8 cellular contexts compared by ENCODE assay signal in genomic region chr1:20733361-20733975, GRCh38. TPM values are rescaled to one million over a fixed set of nuclear protein-coding genes. Genes with fewer than 3 reads are reported as not detected.
DNase-seq lines count a peak whose midpoint lies in the region; ATAC-seq, FAIRE-seq and TF ChIP-seq lines count a peak whose summit lies in the region.

No MANE protein-coding gene starts in this region.

- H3K9me3 Mint-ChIP-seq in activated T-cell treated with anti-CD3 and anti-CD28 coated beads, Interleukin-2, amount 50 U/mL, for 4 hours: no peaks in the 10 kb centered on the region
- H3K9me3 Mint-ChIP-seq in activated naive CD8-positive, alpha-beta T cell (ENCODE audit: low read depth): no peaks in the 10 kb centered on the region

- peaks cover 52% of the 10 kb centered on the region for H3K4me1 ChIP-seq in HepG2 (ENCODE audit: insufficient read depth, low read length)
- H3K4me1 ChIP-seq in upper lobe of left lung: peaks cover 22 to 28% (median 24%) of the 10 kb centered on the region in 4 donors

- TF ChIP-seq POLR2A in HepG2 (IDR thresholded peaks at IDR 0.05; ENCODE audit: insufficient read depth in 1 of 2, low read depth in 2 of 2, low read length in 2 of 2) (0 out of 4 replicates have a peak, but pooled peaks of 1 of the 2 experiments have one; percentile 2), upper lobe of left lung (IDR thresholded peaks at IDR 0.05) (no peak)

- H3K4me3 ChIP-seq in HepG2 (replicated peaks in 1 of 3; ENCODE audit: insufficient read depth in 1 of 3, low read depth in 2 of 3, low read length in 3 of 3) (peak overlapping the region; percentile 25 to 79 (median 62); a peak in 5 of 6 replicates), upper lobe of left lung (peak overlapping the region in 3 of 4 donors; percentile 55 to 70 (median 67))

- no peak for DNase-seq in activated T-cell treated with anti-CD3 and anti-CD28 coated beads, Interleukin-2, amount 50 U/mL, for 4 hours
- DNase-seq in activated T-cell treated with anti-CD3 and anti-CD28 coated beads, Interleukin-2, amount 50 U/mL, for 48 hours: no peak
- no peak for DNase-seq in HepG2 (ENCODE audit: low spot score)
- no peak for DNase-seq in upper lobe of left lung
- DNase-seq in NCI-H774 (lab: John Stamatoyannopoulos, UW): no peak

- ATAC-seq in activated T-cell treated with anti-CD3 and anti-CD28 coated beads, Interleukin-2, amount 50 U/mL, for 4 hours: no peak
- no peak; the same call in 1 of the 3 replicates for ATAC-seq in HepG2
- ATAC-seq in upper lobe of left lung (ENCODE audit: low FRiP score in 2 of 2): peak; percentile 20 to 22
- ATAC-seq in HG02571 (IDR thresholded peaks at IDR 0.05; ENCODE audit: unreplicated experiment): no peak
- ATAC-seq in HG02610 (IDR thresholded peaks at IDR 0.05; ENCODE audit: unreplicated experiment): no peak

- intact Hi-C loops in HepG2 (cut with micrococcal nuclease; ENCODE audit: unreplicated experiment): loop anchor here (1.0 kb wide), 1 partner anchor 37 kb away; no protein-coding TSS in a partner anchor

- peaks cover 5 to 21% of the 10 kb centered on the region in 2 experiments; a peak in 3 of 5 replicates for H3K27me3 ChIP-seq in HepG2 (ENCODE audit: control insufficient read depth in 1 of 2, insufficient read depth in 2 of 2, low read length in 2 of 2)
- H3K27me3 ChIP-seq in upper lobe of left lung: peaks cover 0 to 26% (median 16%) of the 10 kb centered on the region in 4 donors

- H3K9me3 ChIP-seq in HepG2 (ENCODE audit: low read length): no peaks in the 10 kb centered on the region
- H3K9me3 ChIP-seq in upper lobe of left lung: no peaks in the 10 kb centered on the region

- CTCF ChIA-PET in HepG2 (lab: Yijun Ruan, JAX; ENCODE audit: low intra/inter-chr PET ratio, low total read pairs): interaction anchor here (1.0 kb wide), 1 partner anchor 37 kb away, joined by 4 read pairs; no protein-coding TSS in a partner anchor

- in situ Hi-C loops in HepG2 (cut with HindIII; ENCODE audit: extremely low pct_ligation_motif_present, low pct_unique_long_range_greater_than_20kb): no loop called here

- BruUV-seq in HepG2 (replicated peaks; lab: Mats Ljungman, UMichigan): TSS peak; percentile 97

- POLR2A ChIA-PET in HepG2 (lab: Yijun Ruan, JAX): interaction anchor here (0.9 to 2.3 kb wide), 7 partner anchors 9 to 251 kb away, joined by 3 to 7 read pairs (median 3); partner anchors contain the start of genes DDOST, HP1BP3 and KIF17

- H3K36me3 ChIP-seq in HepG2 (replicated peaks in 1 of 2; ENCODE audit: control insufficient read depth in 1 of 2, insufficient read depth in 2 of 2, low read length in 2 of 2): peaks cover 1 to 8% of the 10 kb centered on the region in 2 experiments; a peak in 2 of 5 replicates
- peaks cover 0 to 15% (median 2%) of the 10 kb centered on the region in 4 donors for H3K36me3 ChIP-seq in upper lobe of left lung

- peak overlapping the region; percentile 61 for H3K9ac ChIP-seq in HepG2 (ENCODE audit: insufficient read depth, low read depth, low read length)

- H3K36me3 Mint-ChIP-seq in activated T-cell treated with anti-CD3 and anti-CD28 coated beads, Interleukin-2, amount 50 U/mL, for 4 hours (ENCODE audit: insufficient read depth): peaks cover 8% of the 10 kb centered on the region
- no peaks in the 10 kb centered on the region for H3K36me3 Mint-ChIP-seq in activated naive CD8-positive, alpha-beta T cell

- TF ChIP-seq CTCF in HepG2 (CRISPR knock-in tag; IDR thresholded peaks at IDR 0.05): no peak
- TF ChIP-seq CTCF in upper lobe of left lung (IDR thresholded peaks at IDR 0.05): no peak

- H3K27me3 Mint-ChIP-seq in activated T-cell treated with anti-CD3 and anti-CD28 coated beads, Interleukin-2, amount 50 U/mL, for 4 hours (ENCODE audit: low read depth): peaks cover 22% of the 10 kb centered on the region
- peaks cover 2% of the 10 kb centered on the region for H3K27me3 Mint-ChIP-seq in activated naive CD8-positive, alpha-beta T cell

- 7% methylated on average over 4 of the region's 7 CpGs for WGBS in HepG2 (ENCODE audit: low lambda C conversion rate)
- WGBS in upper lobe of left lung, 2 donors: 12 to 23% methylated on average over 7 of the region's 7 CpGs

- no peaks in the 10 kb centered on the region for H3K79me2 ChIP-seq in HepG2 (ENCODE audit: insufficient read depth, low read length)

- peak overlapping the region; percentile 83 for H3K4me3 Mint-ChIP-seq in activated T-cell treated with anti-CD3 and anti-CD28 coated beads, Interleukin-2, amount 50 U/mL, for 4 hours
- peak overlapping the region; percentile 89 for H3K4me3 Mint-ChIP-seq in activated naive CD8-positive, alpha-beta T cell

- TF ChIP-seq EP300 in HepG2 (IDR thresholded peaks at IDR 0.05; ENCODE audit: low read depth in 2 of 2, low read length in 2 of 2) (no peak), HepG2 (CRISPR knock-in tag; IDR thresholded peaks at IDR 0.05; ENCODE audit: borderline replicate concordance) (no peak), upper lobe of left lung (IDR thresholded peaks at IDR 0.05) (no peak)

- H4K20me1 ChIP-seq in HepG2 (ENCODE audit: insufficient read depth, low read length): no peaks in the 10 kb centered on the region

- H2AFZ ChIP-seq in HepG2 (ENCODE audit: low read length): no peak overlapping the region

- H3K4me1 Mint-ChIP-seq in activated T-cell treated with anti-CD3 and anti-CD28 coated beads, Interleukin-2, amount 50 U/mL, for 4 hours (ENCODE audit: low read depth): peaks cover 26% of the 10 kb centered on the region
- peaks cover 12% of the 10 kb centered on the region for H3K4me1 Mint-ChIP-seq in activated naive CD8-positive, alpha-beta T cell (ENCODE audit: low read depth)

- no peak for TF ChIP-seq RAD21 in HepG2 (CRISPR knock-in tag; IDR thresholded peaks at IDR 0.05)

- peak overlapping the region; percentile 99 for H3K4me2 ChIP-seq in HepG2 (ENCODE audit: low read depth, low read length)

- H3K27ac ChIP-seq in HepG2 (ENCODE audit: extremely low read length, insufficient read depth, low read length): peak overlapping the region; percentile 29
- H3K27ac ChIP-seq in upper lobe of left lung: peak overlapping the region in 3 of 4 donors; percentile 28 to 53 (median 48)

- FAIRE-seq in HepG2 (lab: Jason Lieb, UNC): peak; percentile 37

- H3K27ac Mint-ChIP-seq in activated naive CD8-positive, alpha-beta T cell: peak overlapping the region; percentile 66

RNA-seq across cellular contexts. Expression of gene SH2D5, which starts 1.0 kb away (rescaled TPM):
- total RNA-seq in activated T-cell treated with anti-CD3 and anti-CD28 coated beads, Interleukin-2, amount 50 U/mL, for 4 hours: 1 to 10 TPM; 1.0 to 2.1 (median 1.1) TPM
- total RNA-seq in HepG2 (2016; rRNA removed; fragmentation: Illumina TruSeq; extraction: Trizol) (1.7 and 3.4 TPM in 2 replicates), upper lobe of left lung (under 1 TPM in 3 of 6 donors, not detected in 3; 0.13 to 0.46 (median 0.40) TPM)
- 0.20 and 0.26 TPM in 2 replicates for total RNA-seq in HepG2 (2016; cell fraction: cytosol; rRNA removed; fragmentation: Illumina TruSeq; extraction: Trizol; ENCODE audit: low read depth)
- 1.6 and 2.0 TPM in 2 replicates for total RNA-seq in HepG2 (2016; cell fraction: insoluble cytoplasmic fraction; rRNA removed; fragmentation: Illumina TruSeq; extraction: Trizol)
- 1.4 and 1.8 TPM in 2 replicates for total RNA-seq in HepG2 (2016; cell fraction: membrane; rRNA removed; fragmentation: Illumina TruSeq; extraction: Trizol)
- total RNA-seq in HepG2 (2016; cell fraction: nucleus; rRNA removed; fragmentation: Illumina TruSeq; extraction: Trizol): 1.8 and 2.2 TPM in 2 replicates
- 1.2 and 1.4 TPM in 2 replicates for polyA plus RNA-seq in HepG2 (2011; rRNA removed)
- polyA plus RNA-seq in HepG2 (2011; cell fraction: cytosol; rRNA removed): 0.87 and 0.92 TPM in 2 replicates
- polyA plus RNA-seq in HepG2 (2011; cell fraction: nucleus; rRNA removed): 7.0 and 10.0 TPM in 2 replicates
- 0.94 and 1.8 TPM in 2 replicates for polyA plus RNA-seq in HepG2 (2012)
- polyA plus RNA-seq in HepG2 (2016; cell fraction: cytosol; fragmentation: Illumina TruSeq; extraction: Trizol; ENCODE audit: low read depth): 0.29 and 0.55 TPM in 2 replicates
- polyA plus RNA-seq in HepG2 (2016; cell fraction: insoluble cytoplasmic fraction; fragmentation: Illumina TruSeq; extraction: Trizol; ENCODE audit: low read depth): 0.69 and 1.5 TPM in 2 replicates
- polyA plus RNA-seq in HepG2 (2016; cell fraction: membrane; fragmentation: Illumina TruSeq; extraction: Trizol; ENCODE audit: low read depth): 0.64 and 0.86 TPM in 2 replicates
- 4.8 and 5.7 TPM in 2 replicates for polyA plus RNA-seq in HepG2 (2016; cell fraction: nucleus; fragmentation: Illumina TruSeq; extraction: Trizol; ENCODE audit: insufficient read depth, low read depth)
- 0.05 and 0.76 TPM in 2 replicates for polyA minus RNA-seq in HepG2 (2011; rRNA and poly(A)+ RNA removed; ENCODE audit: low replicate concordance)
- 0.40 and 1.4 TPM in 2 replicates for polyA minus RNA-seq in HepG2 (2011; cell fraction: cytosol; rRNA and poly(A)+ RNA removed)
- 0.77 and 0.87 TPM in 2 replicates for polyA minus RNA-seq in HepG2 (2011; cell fraction: nucleus; rRNA and poly(A)+ RNA removed)

RNA-seq across cellular contexts. Expression of gene KIF17, which starts 15.7 kb away (rescaled TPM):
- not detected for total RNA-seq in activated T-cell treated with anti-CD3 and anti-CD28 coated beads, Interleukin-2, amount 50 U/mL, for 4 hours
- total RNA-seq in HepG2 (2016; rRNA removed; fragmentation: Illumina TruSeq; extraction: Trizol) (0.24 and 0.25 TPM in 2 replicates), upper lobe of left lung (10 to 100 TPM in 1 of 6 donors, 1 to 10 TPM in 5; 4.2 to 12.6 (median 8.5) TPM)
- total RNA-seq in HepG2 (2016; cell fraction: cytosol; rRNA removed; fragmentation: Illumina TruSeq; extraction: Trizol; ENCODE audit: low read depth): not detected in 2 replicates
- total RNA-seq in HepG2 (2016; cell fraction: insoluble cytoplasmic fraction; rRNA removed; fragmentation: Illumina TruSeq; extraction: Trizol): 0.13 and 0.27 TPM in 2 replicates
- total RNA-seq in HepG2 (2016; cell fraction: membrane; rRNA removed; fragmentation: Illumina TruSeq; extraction: Trizol): 0.34 TPM in 1 of 2 replicates, not detected in the other
- 0.16 TPM in 1 of 2 replicates, not detected in the other for total RNA-seq in HepG2 (2016; cell fraction: nucleus; rRNA removed; fragmentation: Illumina TruSeq; extraction: Trizol)
- 0.44 and 0.52 TPM in 2 replicates for polyA plus RNA-seq in HepG2 (2011; rRNA removed)
- 0.27 and 0.36 TPM in 2 replicates for polyA plus RNA-seq in HepG2 (2011; cell fraction: cytosol; rRNA removed)
- 0.63 and 0.69 TPM in 2 replicates for polyA plus RNA-seq in HepG2 (2011; cell fraction: nucleus; rRNA removed)
- polyA plus RNA-seq in HepG2 (2012): 0.35 and 0.60 TPM in 2 replicates
- 0.11 and 0.24 TPM in 2 replicates for polyA plus RNA-seq in HepG2 (2016; cell fraction: cytosol; fragmentation: Illumina TruSeq; extraction: Trizol; ENCODE audit: low read depth)
- 0.21 TPM in 1 of 2 replicates, not detected in the other for polyA plus RNA-seq in HepG2 (2016; cell fraction: insoluble cytoplasmic fraction; fragmentation: Illumina TruSeq; extraction: Trizol; ENCODE audit: low read depth)
- 0.14 and 0.47 TPM in 2 replicates for polyA plus RNA-seq in HepG2 (2016; cell fraction: membrane; fragmentation: Illumina TruSeq; extraction: Trizol; ENCODE audit: low read depth)
- polyA plus RNA-seq in HepG2 (2016; cell fraction: nucleus; fragmentation: Illumina TruSeq; extraction: Trizol; ENCODE audit: insufficient read depth, low read depth): 0.36 TPM in 1 of 2 replicates, not detected in the other
- polyA minus RNA-seq in HepG2 (2011; rRNA and poly(A)+ RNA removed; ENCODE audit: low replicate concordance): 0.78 TPM in 1 of 2 replicates, not detected in the other
- not detected in 2 replicates for polyA minus RNA-seq in HepG2 (2011; cell fraction: cytosol; rRNA and poly(A)+ RNA removed)
- polyA minus RNA-seq in HepG2 (2011; cell fraction: nucleus; rRNA and poly(A)+ RNA removed): 0.52 and 0.62 TPM in 2 replicates

RNA-seq across cellular contexts. Expression of gene HP1BP3, which starts 53.6 kb away (rescaled TPM):
- total RNA-seq in activated T-cell treated with anti-CD3 and anti-CD28 coated beads, Interleukin-2, amount 50 U/mL, for 4 hours: 100 to 1,000 TPM; 102 to 116 (median 107) TPM
- total RNA-seq in HepG2 (2016; rRNA removed; fragmentation: Illumina TruSeq; extraction: Trizol) (137 and 163 TPM in 2 replicates), upper lobe of left lung (100 to 1,000 TPM; 140 to 731 (median 274) TPM)
- total RNA-seq in HepG2 (2016; cell fraction: cytosol; rRNA removed; fragmentation: Illumina TruSeq; extraction: Trizol; ENCODE audit: low read depth): 199 and 242 TPM in 2 replicates
- 127 and 136 TPM in 2 replicates for total RNA-seq in HepG2 (2016; cell fraction: insoluble cytoplasmic fraction; rRNA removed; fragmentation: Illumina TruSeq; extraction: Trizol)
- total RNA-seq in HepG2 (2016; cell fraction: membrane; rRNA removed; fragmentation: Illumina TruSeq; extraction: Trizol): 121 and 142 TPM in 2 replicates
- 131 and 144 TPM in 2 replicates for total RNA-seq in HepG2 (2016; cell fraction: nucleus; rRNA removed; fragmentation: Illumina TruSeq; extraction: Trizol)
- 88.7 and 98.5 TPM in 2 replicates for polyA plus RNA-seq in HepG2 (2011; rRNA removed)
- polyA plus RNA-seq in HepG2 (2011; cell fraction: cytosol; rRNA removed): 46.9 and 55.6 TPM in 2 replicates
- polyA plus RNA-seq in HepG2 (2011; cell fraction: nucleus; rRNA removed): 118 and 119 TPM in 2 replicates
- 63.1 and 84.6 TPM in 2 replicates for polyA plus RNA-seq in HepG2 (2012)
- polyA plus RNA-seq in HepG2 (2016; cell fraction: cytosol; fragmentation: Illumina TruSeq; extraction: Trizol; ENCODE audit: low read depth): 6.5 and 7.7 TPM in 2 replicates
- polyA plus RNA-seq in HepG2 (2016; cell fraction: insoluble cytoplasmic fraction; fragmentation: Illumina TruSeq; extraction: Trizol; ENCODE audit: low read depth): 121 TPM in 2 replicates
- 20.7 and 20.9 TPM in 2 replicates for polyA plus RNA-seq in HepG2 (2016; cell fraction: membrane; fragmentation: Illumina TruSeq; extraction: Trizol; ENCODE audit: low read depth)
- polyA plus RNA-seq in HepG2 (2016; cell fraction: nucleus; fragmentation: Illumina TruSeq; extraction: Trizol; ENCODE audit: insufficient read depth, low read depth): 198 and 208 TPM in 2 replicates
- polyA minus RNA-seq in HepG2 (2011; rRNA and poly(A)+ RNA removed; ENCODE audit: low replicate concordance): 48.7 and 70.5 TPM in 2 replicates
- polyA minus RNA-seq in HepG2 (2011; cell fraction: cytosol; rRNA and poly(A)+ RNA removed): 74.2 and 80.9 TPM in 2 replicates
- 129 and 144 TPM in 2 replicates for polyA minus RNA-seq in HepG2 (2011; cell fraction: nucleus; rRNA and poly(A)+ RNA removed)

Comparison
In these comparisons a context has a peak if more than half of its experiments do, and no peak if none do; other contexts are left out.
1. ATAC-seq: peak in upper lobe of left lung (2 of 2); none in activated T-cell treated with anti-CD3 and anti-CD28 coated beads, Interleukin-2, amount 50 U/mL, for 4 hours (0 of 2), HepG2 (single experiment), HG02571 (single experiment) and HG02610 (single experiment).